Comparison of ENCODE assay signal across 19 cellular contexts in genomic region chr17:41672153-41672552, GRCh38. TPM values are rescaled to one million over a fixed set of nuclear protein-coding genes. Genes with fewer than 3 reads are reported as not detected.
DNase-seq lines count a peak whose midpoint lies in the region; ATAC-seq and FAIRE-seq lines count a peak whose summit lies in the region.
"Had no signal": no experiment of that assay in that cellular context is flagged by ENCODE, and none has a peak within 500 bp of the region (broad histone marks: within the 10 kb centered on the region; RNA-seq: fewer than 3 reads in every experiment).

No MANE protein-coding gene starts in this region.

- ATAC-seq in activated CD4-positive, CD25-positive, alpha-beta regulatory T cell treated with anti-CD3 and anti-CD28 coated beads, Interleukin-2, amount 50 U/mL, for 24 hours: peak; percentile 56 to 78
- ATAC-seq in stimulated activated effector memory CD8-positive, alpha-beta T cell treated with anti-CD3 and anti-CD28 coated beads, Interleukin-12 subunit alpha, Interleukin-12 subunit beta, amount 100 ng/mL, for 72 hours: peak; percentile 59
- ATAC-seq: HCT116 had no signal

- H3K4me3 Mint-ChIP-seq in activated naive CD4-positive, alpha-beta T cell treated with anti-CD3 and anti-CD28 coated beads, Interleukin-2, amount 50 U/mL, for 24 hours: peak overlapping the region; percentile 59
- no peak overlapping the region for H3K4me3 Mint-ChIP-seq in activated T-helper 2 cell treated with anti-CD3 and anti-CD28 coated beads, Interferon-gamma antibody, Interleukin-2, Interleukin-4, amounts not matched to agents 10 μg/mL and 5 μg/mL and 100 μg/mL, durations not matched to agents 14 hours and 24 hours and 36 hours (ENCODE audit: low read depth)
- no peak overlapping the region for H3K4me3 Mint-ChIP-seq in stimulated activated effector memory CD8-positive, alpha-beta T cell treated with anti-CD3 and anti-CD28 coated beads, Interleukin-12 subunit alpha, Interleukin-12 subunit beta, amount 100 ng/mL, for 72 hours
- H3K4me3 Mint-ChIP-seq: CD8-positive, alpha-beta memory T cell; IgD-negative memory B cell had no signal

- no peaks in the 10 kb centered on the region for H3K27me3 Mint-ChIP-seq in activated naive CD4-positive, alpha-beta T cell treated with anti-CD3 and anti-CD28 coated beads, Interleukin-2, amount 50 U/mL, for 24 hours
- H3K27me3 Mint-ChIP-seq in activated T-helper 2 cell treated with anti-CD3 and anti-CD28 coated beads, Interferon-gamma antibody, Interleukin-2, Interleukin-4, amounts not matched to agents 10 μg/mL and 5 μg/mL and 100 μg/mL, durations not matched to agents 14 hours and 24 hours and 36 hours (ENCODE audit: low read depth): no peaks in the 10 kb centered on the region
- H3K27me3 Mint-ChIP-seq: CD8-positive, alpha-beta memory T cell; IgD-negative memory B cell had no signal

- DNase-seq in activated CD4-positive, CD25-positive, alpha-beta regulatory T cell (lab: John Stamatoyannopoulos, UW): no peak
- DNase-seq in activated naive CD4-positive, alpha-beta T cell treated with Interleukin-2 at 50 U/mL for 16 hours: no peak
- no peak for DNase-seq in activated T-helper 2 cell treated with anti-CD3 and anti-CD28 coated beads, Interferon-gamma antibody, Interleukin-2, Interleukin-4, amounts not matched to agents 10 μg/mL and 5 μg/mL and 100 μg/mL, durations not matched to agents 14 hours and 24 hours and 36 hours (ENCODE audit: low spot score)
- no peak for DNase-seq in stimulated activated effector memory CD8-positive, alpha-beta T cell treated with anti-CD3 and anti-CD28 coated beads, Interleukin-12 subunit alpha, Interleukin-12 subunit beta, amount 100 ng/mL, for 72 hours (ENCODE audit: low spot score in 2 of 2)
- DNase-seq in GM19239 (ENCODE audit: insufficient read length, low spot score): no peak
- no peak for DNase-seq in NCI-H1092 (lab: John Stamatoyannopoulos, UW)
- DNase-seq: 8988T; CD8-positive, alpha-beta memory T cell; GF-D8; GM23248; NCI-H1417 treated with DMSO at 0.1 percent for 48 hours; NCI-H2029; NCI-H2171 treated with DMSO at 0.1 percent for 48 hours had no signal

- H3K36me3 Mint-ChIP-seq in activated naive CD4-positive, alpha-beta T cell treated with anti-CD3 and anti-CD28 coated beads, Interleukin-2, amount 50 U/mL, for 24 hours: no peaks in the 10 kb centered on the region
- peaks cover 3% of the 10 kb centered on the region for H3K36me3 Mint-ChIP-seq in activated T-helper 2 cell treated with anti-CD3 and anti-CD28 coated beads, Interferon-gamma antibody, Interleukin-2, Interleukin-4, amounts not matched to agents 10 μg/mL and 5 μg/mL and 100 μg/mL, durations not matched to agents 14 hours and 24 hours and 36 hours (ENCODE audit: low read depth)
- no peaks in the 10 kb centered on the region for H3K36me3 Mint-ChIP-seq in stimulated activated effector memory CD8-positive, alpha-beta T cell treated with anti-CD3 and anti-CD28 coated beads, Interleukin-12 subunit alpha, Interleukin-12 subunit beta, amount 100 ng/mL, for 72 hours
- H3K36me3 Mint-ChIP-seq: CD8-positive, alpha-beta memory T cell had no signal

- no peaks in the 10 kb centered on the region for H3K9me3 Mint-ChIP-seq in activated naive CD4-positive, alpha-beta T cell treated with anti-CD3 and anti-CD28 coated beads, Interleukin-2, amount 50 U/mL, for 24 hours
- no peaks in the 10 kb centered on the region for H3K9me3 Mint-ChIP-seq in activated T-helper 2 cell treated with anti-CD3 and anti-CD28 coated beads, Interferon-gamma antibody, Interleukin-2, Interleukin-4, amounts not matched to agents 10 μg/mL and 5 μg/mL and 100 μg/mL, durations not matched to agents 14 hours and 24 hours and 36 hours
- no peaks in the 10 kb centered on the region for H3K9me3 Mint-ChIP-seq in stimulated activated effector memory CD8-positive, alpha-beta T cell treated with anti-CD3 and anti-CD28 coated beads, Interleukin-12 subunit alpha, Interleukin-12 subunit beta, amount 100 ng/mL, for 72 hours
- H3K9me3 Mint-ChIP-seq: CD8-positive, alpha-beta memory T cell; IgD-negative memory B cell had no signal

- H3K27ac Mint-ChIP-seq in activated naive CD4-positive, alpha-beta T cell treated with anti-CD3 and anti-CD28 coated beads, Interleukin-2, amount 50 U/mL, for 24 hours: peak overlapping the region; percentile 96
- peak overlapping the region; percentile 50 for H3K27ac Mint-ChIP-seq in activated T-helper 2 cell treated with anti-CD3 and anti-CD28 coated beads, Interferon-gamma antibody, Interleukin-2, Interleukin-4, amounts not matched to agents 10 μg/mL and 5 μg/mL and 100 μg/mL, durations not matched to agents 14 hours and 24 hours and 36 hours
- H3K27ac Mint-ChIP-seq in stimulated activated effector memory CD8-positive, alpha-beta T cell treated with anti-CD3 and anti-CD28 coated beads, Interleukin-12 subunit alpha, Interleukin-12 subunit beta, amount 100 ng/mL, for 72 hours: no peak overlapping the region

- intact Hi-C loops in activated T-helper 2 cell treated with anti-CD3 and anti-CD28 coated beads, Interferon-gamma antibody, Interleukin-2, Interleukin-4, amounts not matched to agents 10 μg/mL and 5 μg/mL and 100 μg/mL, durations not matched to agents 14 hours and 24 hours and 36 hours (cut with micrococcal nuclease): no loop called here

- no peak for FAIRE-seq in GM19239 (lab: Jason Lieb, UNC)

- peaks cover 43% of the 10 kb centered on the region for H3K4me1 Mint-ChIP-seq in activated naive CD4-positive, alpha-beta T cell treated with anti-CD3 and anti-CD28 coated beads, Interleukin-2, amount 50 U/mL, for 24 hours
- peaks cover 49% of the 10 kb centered on the region for H3K4me1 Mint-ChIP-seq in activated T-helper 2 cell treated with anti-CD3 and anti-CD28 coated beads, Interferon-gamma antibody, Interleukin-2, Interleukin-4, amounts not matched to agents 10 μg/mL and 5 μg/mL and 100 μg/mL, durations not matched to agents 14 hours and 24 hours and 36 hours (ENCODE audit: low read depth)
- H3K4me1 Mint-ChIP-seq in stimulated activated effector memory CD8-positive, alpha-beta T cell treated with anti-CD3 and anti-CD28 coated beads, Interleukin-12 subunit alpha, Interleukin-12 subunit beta, amount 100 ng/mL, for 72 hours: peaks cover 38% of the 10 kb centered on the region

RNA-seq across cellular contexts. Expression of gene EIF1, which starts 16.5 kb away (rescaled TPM):
- 779 and 785 TPM in 2 replicates for total RNA-seq in activated T-helper 2 cell treated with anti-CD3 and anti-CD28 coated beads, Interferon-gamma antibody, Interleukin-2, Interleukin-4, amounts not matched to agents 10 μg/mL and 5 μg/mL and 100 μg/mL, durations not matched to agents 14 hours and 24 hours and 36 hours

RNA-seq across cellular contexts. Expression of gene GAST, which starts 40.0 kb away (rescaled TPM):
- total RNA-seq in activated T-helper 2 cell treated with anti-CD3 and anti-CD28 coated beads, Interferon-gamma antibody, Interleukin-2, Interleukin-4, amounts not matched to agents 10 μg/mL and 5 μg/mL and 100 μg/mL, durations not matched to agents 14 hours and 24 hours and 36 hours: not detected in 2 replicates
- total RNA-seq: CD8-positive, alpha-beta memory T cell; GM23248; HT-29; NCI-H460 had no signal

RNA-seq across cellular contexts. Expression of gene KRT17, which starts 47.8 kb away (rescaled TPM):
- not detected in 2 replicates for total RNA-seq in activated T-helper 2 cell treated with anti-CD3 and anti-CD28 coated beads, Interferon-gamma antibody, Interleukin-2, Interleukin-4, amounts not matched to agents 10 μg/mL and 5 μg/mL and 100 μg/mL, durations not matched to agents 14 hours and 24 hours and 36 hours

RNA-seq across cellular contexts. Expression of gene KRT16, which starts 59.6 kb away (rescaled TPM):
- total RNA-seq in activated T-helper 2 cell treated with anti-CD3 and anti-CD28 coated beads, Interferon-gamma antibody, Interleukin-2, Interleukin-4, amounts not matched to agents 10 μg/mL and 5 μg/mL and 100 μg/mL, durations not matched to agents 14 hours and 24 hours and 36 hours: not detected in 2 replicates
- total RNA-seq: CD8-positive, alpha-beta memory T cell; NCI-H460 had no signal
